29 cellular contexts compared by ENCODE assay signal in the genomic region with DNA sequence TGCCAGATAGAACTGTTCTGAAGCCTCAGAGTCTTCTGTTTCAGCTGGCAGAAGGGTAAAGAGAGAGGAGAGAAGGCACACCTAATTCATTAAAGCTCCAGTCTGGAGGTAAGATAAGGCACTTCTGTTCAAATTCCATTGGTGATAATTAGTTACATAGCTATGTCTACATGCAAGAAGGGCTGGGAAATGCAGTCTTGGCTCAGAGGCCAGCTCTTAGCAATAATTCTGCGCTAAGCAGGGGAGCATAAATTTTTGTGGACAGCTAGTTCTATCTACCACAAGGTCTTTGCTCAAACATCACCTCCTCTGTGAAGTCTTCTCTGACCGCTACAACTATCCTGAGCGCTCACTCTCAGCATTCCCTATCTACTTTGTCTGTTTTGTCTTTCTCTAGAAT. TPM values are rescaled to one million over a fixed set of nuclear protein-coding genes. Genes with fewer than 3 reads are reported as not detected.
"Had no signal": no experiment of that assay in that cellular context is flagged by ENCODE, and none has a peak within 500 bp of the region (broad histone marks: within the 10 kb centered on the region; RNA-seq: fewer than 3 reads in every experiment).

No MANE protein-coding gene starts in this region.

- H3K27ac Mint-ChIP-seq: dendritic cell treated with granulocyte-macrophage colony-stimulating factor and Interleukin-4, amounts not matched to agents 40 ng/mL and 50 ng/mL, for 4 days; effector memory CD8-positive, alpha-beta T cell; endodermal cell had no signal

- H3K9me3 Mint-ChIP-seq: endodermal cell had no signal

- H3K4me3 Mint-ChIP-seq: dendritic cell treated with granulocyte-macrophage colony-stimulating factor and Interleukin-4, amounts not matched to agents 40 ng/mL and 50 ng/mL, for 4 days; effector memory CD8-positive, alpha-beta T cell; endodermal cell had no signal

- H3K27me3 ChIP-seq: colonic mucosa, esophagus squamous epithelium, foreskin keratinocyte, gastrocnemius medialis, gastroesophageal sphincter, heart left ventricle had no signal

- DNase-seq: colonic mucosa; cortex of kidney; dermis blood vessel endothelial cell; dorsolateral prefrontal cortex; effector CD4-positive, alpha-beta T cell; effector CD8-positive, alpha-beta T cell; effector memory CD4-positive, alpha-beta T cell; effector memory CD8-positive, alpha-beta T cell; endodermal cell; erythroblast; esophagus squamous epithelium; foreskin fibroblast; foreskin keratinocyte; foreskin melanocyte; gastrocnemius medialis; glutamatergic neuron; head of caudate nucleus; heart left ventricle; heart right ventricle had no signal

- H3K9me3 ChIP-seq: colonic mucosa, esophagus squamous epithelium, gastrocnemius medialis, gastroesophageal sphincter, heart left ventricle, heart right ventricle had no signal

- H3K4me3 ChIP-seq: colonic mucosa, coronary artery, dorsolateral prefrontal cortex, esophagus muscularis mucosa, esophagus squamous epithelium, gastrocnemius medialis, gastroesophageal sphincter, heart left ventricle, heart right ventricle had no signal

- H3K27ac ChIP-seq: colonic mucosa, coronary artery, dorsolateral prefrontal cortex, epithelial cell of prostate, esophagus muscularis mucosa, esophagus squamous epithelium, foreskin keratinocyte, gastrocnemius medialis, gastroesophageal sphincter, heart left ventricle, heart right ventricle had no signal

- FAIRE-seq: colon, endometrium, endothelial cell of umbilical vein, frontal cortex had no signal

- H3K4me1 ChIP-seq: colonic mucosa, esophagus muscularis mucosa, esophagus squamous epithelium, foreskin keratinocyte, gastrocnemius medialis, gastroesophageal sphincter, heart left ventricle, heart right ventricle had no signal

- H3K36me3 ChIP-seq: colonic mucosa, esophagus muscularis mucosa, esophagus squamous epithelium, gastrocnemius medialis, gastroesophageal sphincter, heart left ventricle, heart right ventricle had no signal

- ATAC-seq: effector memory CD8-positive, alpha-beta T cell; esophagus mucosa; foreskin keratinocyte; gastrocnemius medialis; gastroesophageal sphincter; heart left ventricle; heart right ventricle had no signal

- H3K27me3 Mint-ChIP-seq: dendritic cell treated with granulocyte-macrophage colony-stimulating factor and Interleukin-4, amounts not matched to agents 40 ng/mL and 50 ng/mL, for 4 days had no signal

RNA-seq across cellular contexts. Expression of a gene that starts 14.3 kb away (rescaled TPM):
- total RNA-seq: esophagus muscularis mucosa, gastrocnemius medialis had no signal
